ENCODE assay signal across 2 cellular contexts in genomic region chr12:19140381-19141236, GRCh38.
A peak's percentile ranks its signal among the peaks of the same experiment; 100 is the strongest.
TF ChIP-seq lines count a peak whose summit lies in the region.

No MANE protein-coding gene starts in this region.

TF ChIP-seq in liver, 16 proteins besides CTCF, POLR2A, EP300 and RAD21 (continued from another document):
- TF ChIP-seq RXRA (IDR thresholded peaks at IDR 0.05) (peak; percentile 88 to 95), ATF3 (IDR thresholded peaks at IDR 0.05) (no peak), NR2F2 (IDR thresholded peaks at IDR 0.05) (no peak), FOXA2 (IDR thresholded peaks at IDR 0.05) (no peak), HNF4G (IDR thresholded peaks at IDR 0.05) (peak; percentile 10), GABPA (IDR thresholded peaks at IDR 0.05 in 1 of 2, conservative IDR thresholded peaks at IDR 0.05 in 1 of 2) (no peak), FOXA1 (IDR thresholded peaks at IDR 0.05) (no peak), ZBTB33 (IDR thresholded peaks at IDR 0.05) (peak; percentile 15), REST (IDR thresholded peaks at IDR 0.05) (no peak), JUND (IDR thresholded peaks at IDR 0.05) (no peak), YY1 (IDR thresholded peaks at IDR 0.05) (peak; percentile 63), EGR1 (IDR thresholded peaks at IDR 0.05; ENCODE audit: low read depth in 2 of 2) (no peak), MAX (IDR thresholded peaks at IDR 0.05) (peak; percentile 31), SP1 (IDR thresholded peaks at IDR 0.05) (peak; percentile 17)

TF ChIP-seq in HepG2, 621 proteins besides CTCF, POLR2A, EP300 and RAD21:
- no peak for TF ChIP-seq PRDM4 (CRISPR knock-in tag; IDR thresholded peaks at IDR 0.05; ENCODE audit: borderline replicate concordance)
- TF ChIP-seq YEATS4 (CRISPR knock-in tag; IDR thresholded peaks at IDR 0.05; ENCODE audit: borderline replicate concordance): no peak
- TF ChIP-seq ZNF18 (CRISPR knock-in tag; IDR thresholded peaks at IDR 0.05; ENCODE audit: insufficient replicate concordance): no peak
- no peak for TF ChIP-seq MXD1 (CRISPR knock-in tag; IDR thresholded peaks at IDR 0.05)
- TF ChIP-seq PLSCR1 (CRISPR knock-in tag; IDR thresholded peaks at IDR 0.05; ENCODE audit: borderline replicate concordance): no peak
- no peak for TF ChIP-seq FOXM1 (CRISPR knock-in tag; IDR thresholded peaks at IDR 0.05)
- TF ChIP-seq POLR2AphosphoS2 (IDR thresholded peaks at IDR 0.05; ENCODE audit: low read depth, low read length): no peak
- no peak for TF ChIP-seq ZNF451 (CRISPR knock-in tag; IDR thresholded peaks at IDR 0.05)
- no peak for TF ChIP-seq ZNF281 (CRISPR knock-in tag; IDR thresholded peaks at IDR 0.05; ENCODE audit: borderline replicate concordance)
- no peak for TF ChIP-seq ZNF724P (CRISPR knock-in tag; IDR thresholded peaks at IDR 0.05; ENCODE audit: borderline replicate concordance)
- TF ChIP-seq PRPF4 (IDR thresholded peaks at IDR 0.05; ENCODE audit: low read depth, low read length, poor library complexity, severe bottlenecking): no peak
